20 cellular contexts compared by ENCODE assay signal in genomic region chr7:2651847-2652735, GRCh38. TPM values are rescaled to one million over a fixed set of nuclear protein-coding genes. Genes with fewer than 3 reads are reported as not detected.
DNase-seq lines count a peak whose midpoint lies in the region; FAIRE-seq and TF ChIP-seq lines count a peak whose summit lies in the region.
"Had no signal": no experiment of that assay in that cellular context is flagged by ENCODE, and none has a peak within 500 bp of the region (broad histone marks: within the 10 kb centered on the region; RNA-seq: fewer than 3 reads in every experiment).

No MANE protein-coding gene starts in this region.

- no peak for TF ChIP-seq EP300 in H1 (IDR thresholded peaks at IDR 0.05; ENCODE audit: borderline replicate concordance in 1 of 2, low read depth in 2 of 2, low read length in 2 of 2)

- peak overlapping the region in 4 of 11 experiments; percentile 4 to 38 (median 16); a peak in 3 of 22 replicates for H3K27ac ChIP-seq in BLaER1 treated with 17β-estradiol and CSF1 and Interleukin-3, amounts not matched to agents 10 nM and 100 nM
- H3K27ac ChIP-seq in H1 (ENCODE audit: low read depth, low read length) = 0 out of 2 replicates have a peak overlapping the region, but pooled peaks have one; percentile 34
- H3K27ac ChIP-seq in neuronal stem cell (replicated peaks; ENCODE audit: low read length) = no peak overlapping the region
- H3K27ac ChIP-seq: A549, GM23248, SJCRH30 had no signal

- FAIRE-seq in H1 (lab: Jason Lieb, UNC) = no peak
- FAIRE-seq: A549, GM12892, GM19239 had no signal

- H3K79me1 ChIP-seq in H1 (ENCODE audit: low read depth, low read length) (no peaks in the 10 kb centered on the region; the same call in 1 of the 2 replicates), neuronal stem cell (ENCODE audit: low read depth, low read length) (peaks cover 17% of the 10 kb centered on the region)

- H3K79me2 ChIP-seq in H1 (ENCODE audit: control insufficient read depth in 1 of 2, insufficient read depth in 2 of 2, low read length in 2 of 2) = no peaks in the 10 kb centered on the region

- TF ChIP-seq RAD21 in H1 (IDR thresholded peaks at IDR 0.05 in 1 of 2, conservative IDR thresholded peaks at IDR 0.05 in 1 of 2; ENCODE audit: low read depth in 2 of 2, low read length in 2 of 2) = no peak

- POLR2A ChIA-PET in H1 (lab: Charles Lee; ENCODE audit: partially characterized antibody) = interaction anchor here (1.9 kb wide), 1 partner anchor 8 kb away, joined by 9 read pairs; no protein-coding TSS in a partner anchor

- H3K56ac ChIP-seq in H1 (replicated peaks; ENCODE audit: insufficient read length, low read depth, low read length) = no peak overlapping the region

- TF ChIP-seq CTCF in H1 (IDR thresholded peaks at IDR 0.05; ENCODE audit: control extremely low read depth in 1 of 3, insufficient read depth in 1 of 3, low read depth in 1 of 3, low read length in 3 of 3) = no peak

- peak overlapping the region; percentile 19 for H3K4ac ChIP-seq in H1 (replicated peaks; ENCODE audit: insufficient read length, low read depth, low read length)
- H3K4ac ChIP-seq in neuronal stem cell (ENCODE audit: low read length) = no peak overlapping the region

- H3K23ac ChIP-seq in H1 (ENCODE audit: insufficient read length) = no peak overlapping the region
- H3K23ac ChIP-seq in neuronal stem cell (ENCODE audit: low read depth, low read length, poor library complexity) = peak overlapping the region; percentile 76

- H4K20me1 ChIP-seq in BLaER1 treated with 17β-estradiol and CSF1 and Interleukin-3, amounts not matched to agents 10 nM and 100 nM = peaks cover 31 to 99% (median 68%) of the 10 kb centered on the region in 11 experiments; a peak in 21 of 22 replicates
- peaks cover 7 to 32% of the 10 kb centered on the region in 2 experiments for H4K20me1 ChIP-seq in H1 (replicated peaks in 1 of 2; ENCODE audit: control insufficient read depth in 1 of 2, insufficient read depth in 2 of 2, low read length in 2 of 2)

- H2AFZ ChIP-seq in H1 (ENCODE audit: low read length) (no peak overlapping the region), neuronal stem cell (ENCODE audit: low read length) (no peak overlapping the region)
- H2AFZ ChIP-seq: GM23248 had no signal

- peaks cover 91 to 100% (median 97%) of the 10 kb centered on the region in 11 experiments for H3K36me3 ChIP-seq in BLaER1 treated with 17β-estradiol and CSF1 and Interleukin-3, amounts not matched to agents 10 nM and 100 nM
- H3K36me3 ChIP-seq in H1 (ENCODE audit: control insufficient read depth in 2 of 4, insufficient read depth in 4 of 4, low read length in 3 of 4) (peaks cover 9 to 42% (median 28%) of the 10 kb centered on the region in 4 experiments), neuronal stem cell (replicated peaks in 1 of 2; ENCODE audit: control insufficient read depth in 2 of 2, insufficient read depth in 2 of 2, low read length in 2 of 2) (peaks cover 53 to 94% of the 10 kb centered on the region in 2 donors)

- H4K91ac ChIP-seq in H1 (replicated peaks; ENCODE audit: insufficient read length, low read length) = peak overlapping the region; percentile 61
- H4K91ac ChIP-seq in neuronal stem cell (ENCODE audit: low read depth, low read length, poor library complexity) = no peak overlapping the region

- peak overlapping the region in 6 of 11 experiments; percentile 22 to 51 (median 40); a peak in 9 of 22 replicates for H3K9ac ChIP-seq in BLaER1 treated with 17β-estradiol and CSF1 and Interleukin-3, amounts not matched to agents 10 nM and 100 nM
- H3K9ac ChIP-seq in H1 (replicated peaks in 1 of 4; ENCODE audit: extremely low read depth in 1 of 4, low read depth in 3 of 4, low read length in 3 of 4) (no peak overlapping the region), neuronal stem cell (ENCODE audit: low read depth, low read length, poor library complexity) (peak overlapping the region; percentile 79)
- H3K9ac ChIP-seq: GM23248 had no signal

- H4K5ac ChIP-seq in H1 (ENCODE audit: insufficient read length, low read depth, low read length) = no peak overlapping the region

- peaks cover 26 to 63% (median 58%) of the 10 kb centered on the region in 10 experiments for H3K4me1 ChIP-seq in BLaER1 treated with 17β-estradiol and CSF1 and Interleukin-3, amounts not matched to agents 10 nM and 100 nM
- H3K4me1 ChIP-seq in H1 (replicated peaks in 1 of 4; ENCODE audit: control insufficient read depth in 3 of 4, insufficient read depth in 4 of 4, low read length in 3 of 4) (peaks cover 0 to 1% (median 0%) of the 10 kb centered on the region in 4 experiments; a peak in 1 of 7 replicates), neuronal stem cell (ENCODE audit: control insufficient read depth in 2 of 2, insufficient read depth in 1 of 2, low read depth in 1 of 2, low read length in 2 of 2) (peaks cover 0 to 1% of the 10 kb centered on the region in 2 donors)
- H3K4me1 ChIP-seq: SJCRH30 had no signal

- H3K23me2 ChIP-seq in H1 (ENCODE audit: low read depth, low read length) = peaks cover 2% of the 10 kb centered on the region; the same call in 1 of the 2 replicates

- DNase-seq in RPMI7951 (ENCODE audit: low read depth) (peak; percentile 63), H1 (ENCODE audit: low read depth in 1 of 2, low spot score in 2 of 2) (no peak), neuronal stem cell (ENCODE audit: low spot score) (no peak), H4 (ENCODE audit: low spot score) (no peak), HPDE6-E6E7 (ENCODE audit: extremely low spot score) (no peak), NCI-H2171 treated with DMSO at 0.1 percent for 48 hours (lab: John Stamatoyannopoulos, UW) (no peak)
- DNase-seq: Calu3; CD4-positive, CD25-positive, alpha-beta regulatory T cell; DMS79; GM23248; HFFc6; NCI-H146; NCI-H226; NCI-H526 treated with DMSO at 0.1 percent for 48 hours; SJCRH30 had no signal

- H3K9me3 ChIP-seq in BLaER1 treated with 17β-estradiol and CSF1 and Interleukin-3, amounts not matched to agents 10 nM and 100 nM (replicated peaks in 1 of 11) = no peaks in the 10 kb centered on the region
- H3K9me3 ChIP-seq in H1 (ENCODE audit: insufficient read depth in 2 of 2, low read depth in 1 of 2, low read length in 1 of 2) = no peaks in the 10 kb centered on the region
- H3K9me3 ChIP-seq in neuronal stem cell (replicated peaks in 1 of 2; ENCODE audit: control insufficient read depth in 2 of 2, insufficient read depth in 1 of 2, low read depth in 1 of 2, low read length in 2 of 2) = peaks cover 0 to 2% of the 10 kb centered on the region in 2 donors
- H3K9me3 ChIP-seq: A549, SJCRH30 had no signal

- WGBS in H1 (ENCODE audit: extremely low coverage in 1 of 2, insufficient coverage in 1 of 2, insufficient read length in 1 of 2, insufficient replicate concordance in 2 of 2, low coverage in 1 of 2, low lambda C conversion rate in 2 of 2, missing lambda C conversion rate in 1 of 2), 2 experiments = 93% methylated on average over 28 of the region's 28 CpGs; no CpG with 5 or more reads in 1 of the 2 experiments
- WGBS in neuronal stem cell (ENCODE audit: extremely low coverage in 2 of 2, insufficient read length in 2 of 2, insufficient replicate concordance in 1 of 2), 2 donors = no CpG with 5 or more reads among the region's 28 CpGs

- H3K18ac ChIP-seq in H1 (ENCODE audit: extremely low read depth, low read length) (no peak overlapping the region), neuronal stem cell (ENCODE audit: low read length) (peak overlapping the region; percentile 61)

- no peak for TF ChIP-seq POLR2A in H1 (IDR thresholded peaks at IDR 0.05; ENCODE audit: control extremely low read depth in 1 of 2, low read depth in 2 of 2, low read length in 2 of 2)

- CTCF ChIA-PET in H1 (lab: Charles Lee; ENCODE audit: partially characterized antibody) = interaction anchor here (0.5 to 4.2 kb wide), 15 partner anchors 7 to 200 kb away, joined by 3 to 29 read pairs (median 5); no protein-coding TSS in a partner anchor

- peak overlapping the region; percentile 14; the same call in 1 of the 2 replicates for H2BK5ac ChIP-seq in H1 (ENCODE audit: low read depth, low read length)
- no peak overlapping the region for H2BK5ac ChIP-seq in neuronal stem cell (ENCODE audit: low read length)

- no peak overlapping the region for H2BK120ac ChIP-seq in H1 (replicated peaks; ENCODE audit: low read depth, low read length)
- H2BK120ac ChIP-seq in neuronal stem cell (ENCODE audit: low read depth, low read length) = no peak overlapping the region

- no peak overlapping the region for H2BK20ac ChIP-seq in H1 (ENCODE audit: low read length)

- H2BK15ac ChIP-seq in H1 (ENCODE audit: low read length) = no peak overlapping the region
- no peak overlapping the region for H2BK15ac ChIP-seq in neuronal stem cell (ENCODE audit: low read length)

- H4K8ac ChIP-seq in H1 (ENCODE audit: extremely low read depth, insufficient read depth, low read length) (peak overlapping the region; percentile 35; the same call in 1 of the 2 replicates), neuronal stem cell (ENCODE audit: low read depth, low read length) (no peak overlapping the region)

- H2AK5ac ChIP-seq in H1 (ENCODE audit: low read depth, low read length) = no peak overlapping the region
- no peak overlapping the region for H2AK5ac ChIP-seq in neuronal stem cell (ENCODE audit: low read depth, low read length)

- no peak overlapping the region for H2BK12ac ChIP-seq in H1 (ENCODE audit: low read depth, low read length)
- peak overlapping the region; percentile 1 for H2BK12ac ChIP-seq in neuronal stem cell (ENCODE audit: low read length)

- no peaks in the 10 kb centered on the region for H3K27me3 ChIP-seq in BLaER1 treated with 17β-estradiol and CSF1 and Interleukin-3, amounts not matched to agents 10 nM and 100 nM
- H3K27me3 ChIP-seq in H1 (replicated peaks in 1 of 4; ENCODE audit: control insufficient read depth in 3 of 4, extremely low read depth in 1 of 4, insufficient read depth in 3 of 4, low read length in 3 of 4) (no peaks in the 10 kb centered on the region; a peak in 2 of 7 replicates), neuronal stem cell (ENCODE audit: control insufficient read depth in 3 of 3, insufficient read depth in 3 of 3, low read depth in 1 of 3, low read length in 3 of 3) (no peaks in the 10 kb centered on the region)
- H3K27me3 ChIP-seq: SJCRH30 had no signal

- H3K14ac ChIP-seq in H1 (ENCODE audit: insufficient read length) = no peak overlapping the region
- H3K14ac ChIP-seq in neuronal stem cell (ENCODE audit: low read length) = no peak overlapping the region

- no peak overlapping the region for H3K4me3 ChIP-seq in BLaER1 treated with 17β-estradiol and CSF1 and Interleukin-3, amounts not matched to agents 10 nM and 100 nM
- no peak overlapping the region for H3K4me3 ChIP-seq in H1 (ENCODE audit: extremely low read depth in 1 of 4, insufficient read depth in 2 of 4, low read depth in 3 of 4, low read length in 4 of 4)
- H3K4me3 ChIP-seq in neuronal stem cell (ENCODE audit: low read length in 2 of 2) = peak overlapping the region in 1 of 2 donors; percentile 3
- H3K4me3 ChIP-seq: A549, GM23248, SJCRH30 had no signal

- H3K4me2 ChIP-seq in BLaER1 treated with 17β-estradiol and CSF1 and Interleukin-3, amounts not matched to agents 10 nM and 100 nM = peak overlapping the region in 9 of 11 experiments; percentile 39 to 68 (median 62); a peak in 17 of 22 replicates
- no peak overlapping the region for H3K4me2 ChIP-seq in H1 (ENCODE audit: insufficient read depth in 1 of 2, low read depth in 2 of 2, low read length in 2 of 2)
- H3K4me2 ChIP-seq in neuronal stem cell (ENCODE audit: insufficient read depth, low read length, poor library complexity, severe bottlenecking) = no peak overlapping the region
- H3K4me2 ChIP-seq: A549 had no signal

RNA-seq across cellular contexts. Expression of gene TTYH3, which starts 20.3 kb away (rescaled TPM):
- total RNA-seq in RPMI7951 (2014; rRNA removed; shearing (Covaris generic)) = 20.5 and 34.9 TPM in 2 replicates
- total RNA-seq in H1 (2021; fragmentation: NEBNext Ultra II Directional; extraction: Animal tissue kit (Norgen Biotek cat#: 25700)) = 169 and 172 TPM in 2 replicates
- 66.2 and 122 TPM in 2 replicates for polyA plus RNA-seq in H1 (2011; rRNA removed)
- polyA plus RNA-seq in H1 (2011; cell fraction: cytosol; rRNA removed) = 46.4 TPM
- 147 TPM for polyA plus RNA-seq in H1 (2011; cell fraction: nucleus; rRNA removed)
- 68.1 to 127 TPM (median 115 TPM) in 4 replicates for polyA plus RNA-seq in H1 (2012, experiment 1 of 2)
- 102 TPM for polyA plus RNA-seq in H1 (2012, experiment 2 of 2)
- 175 TPM for polyA plus RNA-seq in H1 (2013, experiment 1 of 2)
- 184 TPM for polyA plus RNA-seq in H1 (2013, experiment 2 of 2)
- polyA minus RNA-seq in H1 (2011; rRNA and poly(A)+ RNA removed) = 41.7 and 42.6 TPM in 2 replicates
- polyA minus RNA-seq in H1 (2011; cell fraction: cytosol; rRNA and poly(A)+ RNA removed) = 87.8 TPM
- 79.3 TPM for polyA minus RNA-seq in H1 (2011; cell fraction: nucleus; rRNA and poly(A)+ RNA removed)
- 136 TPM for polyA plus RNA-seq in neuronal stem cell (2013, experiment 1 of 2)
- polyA plus RNA-seq in neuronal stem cell (2013, experiment 2 of 2) = 133 TPM
- 25.2 and 25.3 TPM in 2 replicates for total RNA-seq in H4 (2014; rRNA removed; shearing (Covaris generic))

RNA-seq across cellular contexts. Expression of gene AMZ1, which starts 35.9 kb away (rescaled TPM):
- 4.9 and 8.5 TPM in 2 replicates for total RNA-seq in RPMI7951 (2014; rRNA removed; shearing (Covaris generic))
- total RNA-seq in H1 (2021; fragmentation: NEBNext Ultra II Directional; extraction: Animal tissue kit (Norgen Biotek cat#: 25700)) = 0.82 and 1.4 TPM in 2 replicates
- polyA plus RNA-seq in H1 (2011; rRNA removed) = 0.59 and 1.1 TPM in 2 replicates
- 0.58 TPM for polyA plus RNA-seq in H1 (2011; cell fraction: cytosol; rRNA removed)
- 1.2 TPM for polyA plus RNA-seq in H1 (2011; cell fraction: nucleus; rRNA removed)
- 0.33 to 1.3 TPM (median 0.91 TPM) in 4 replicates for polyA plus RNA-seq in H1 (2012, experiment 1 of 2)
- polyA plus RNA-seq in H1 (2012, experiment 2 of 2) = 0.16 TPM
- 0.65 TPM for polyA plus RNA-seq in H1 (2013, experiment 1 of 2)
- polyA plus RNA-seq in H1 (2013, experiment 2 of 2) = 0.63 TPM
- 0.82 and 0.90 TPM in 2 replicates for polyA minus RNA-seq in H1 (2011; rRNA and poly(A)+ RNA removed)
- polyA minus RNA-seq in H1 (2011; cell fraction: cytosol; rRNA and poly(A)+ RNA removed) = 2.0 TPM
- polyA minus RNA-seq in H1 (2011; cell fraction: nucleus; rRNA and poly(A)+ RNA removed) = 2.9 TPM
- polyA plus RNA-seq in neuronal stem cell (2013, experiment 1 of 2) = 0.04 TPM
- 0.01 TPM for polyA plus RNA-seq in neuronal stem cell (2013, experiment 2 of 2)
- total RNA-seq in H4 (2014; rRNA removed; shearing (Covaris generic)) = not detected in 2 replicates
- total RNA-seq: G401 had no signal

Comparison
In these comparisons a context has a peak if more than half of its experiments do, and no peak if none do; other contexts are left out.
1. H3K4me2 ChIP-seq: peak in BLaER1 treated with 17β-estradiol and CSF1 and Interleukin-3, amounts not matched to agents 10 nM and 100 nM (9 of 11); none in H1 (0 of 2) and neuronal stem cell (single experiment).
2. H3K9ac ChIP-seq: peak in BLaER1 treated with 17β-estradiol and CSF1 and Interleukin-3, amounts not matched to agents 10 nM and 100 nM (6 of 11) and neuronal stem cell (single experiment); none in H1 (0 of 4).